ENCODE assay signal across 20 cellular contexts in genomic region chr22:26075233-26075632, GRCh38.
A peak's percentile ranks its signal among the peaks of the same experiment; 100 is the strongest.
DNase-seq lines count a peak whose midpoint lies in the region; ATAC-seq, FAIRE-seq and TF ChIP-seq lines count a peak whose summit lies in the region.
"Had no signal": no experiment of that assay in that cellular context is flagged by ENCODE, and none has a peak within 500 bp of the region (broad histone marks: within the 10 kb centered on the region; RNA-seq: fewer than 3 reads in every experiment).

No MANE protein-coding gene starts in this region.

- no TSS peak for BruUV-seq in GM12878 (replicated peaks; lab: Mats Ljungman, UMichigan)

- SMC1A ChIA-PET in GM12878 (lab: Charles Lee; ENCODE audit: uncharacterized antibody, unreplicated experiment): no interaction called here

- no peaks in the 10 kb centered on the region for H3K36me3 Mint-ChIP-seq in activated CD4-positive, alpha-beta T cell treated with anti-CD3 and anti-CD28 coated beads for 36 hours (ENCODE audit: low read depth)
- H3K36me3 Mint-ChIP-seq: CD8-positive, alpha-beta T cell had no signal

- RAD21 ChIA-PET in GM12878 (lab: Charles Lee; ENCODE audit: unreplicated experiment): no interaction called here

- CTCF ChIA-PET in activated CD4-positive, alpha-beta T cell treated with anti-CD3 and anti-CD28 coated beads for 36 hours (lab: Charles Lee): no interaction called here
- CTCF ChIA-PET in GM12878 (lab: Yijun Ruan, JAX): no interaction called here

- intact Hi-C loops in activated CD4-positive, alpha-beta T cell treated with anti-CD3 and anti-CD28 coated beads for 36 hours (cut with DNase I, micrococcal nuclease): no loop called here
- intact Hi-C loops in GM12878 (cut with micrococcal nuclease; ENCODE audit: unreplicated experiment): no loop called here

- H3K4me3 ChIP-seq in GM12865 (ENCODE audit: low read depth, low read length): no peak overlapping the region
- no peak overlapping the region for H3K4me3 ChIP-seq in GM12878
- H3K4me3 ChIP-seq: A549; BLaER1 treated with 17β-estradiol and CSF1 and Interleukin-3, amounts not matched to agents 10 nM and 100 nM had no signal

- no peak overlapping the region for H3K4me2 ChIP-seq in GM12878 (ENCODE audit: control insufficient read depth, insufficient read depth)
- H3K4me2 ChIP-seq: A549; BLaER1 treated with 17β-estradiol and CSF1 and Interleukin-3, amounts not matched to agents 10 nM and 100 nM had no signal

- TF ChIP-seq CTCF in GM12865 (IDR thresholded peaks at IDR 0.05; ENCODE audit: insufficient read depth, low read depth, low read length, missing control alignments) (no peak), GM12878 (IDR thresholded peaks at IDR 0.05 in 2 of 3, conservative IDR thresholded peaks at IDR 0.05 in 1 of 3; ENCODE audit: control insufficient read depth in 2 of 3, extremely low read depth in 1 of 3, insufficient read depth in 1 of 3, low read depth in 3 of 3, low read length in 3 of 3) (no peak)

- H4K20me1 ChIP-seq in GM12878 (ENCODE audit: control insufficient read depth, insufficient read depth): no peaks in the 10 kb centered on the region
- H4K20me1 ChIP-seq: BLaER1 treated with 17β-estradiol and CSF1 and Interleukin-3, amounts not matched to agents 10 nM and 100 nM had no signal

- peaks cover 11% of the 10 kb centered on the region for H3K27me3 Mint-ChIP-seq in activated CD4-positive, alpha-beta T cell treated with anti-CD3 and anti-CD28 coated beads for 36 hours

- H3K27ac Mint-ChIP-seq in activated CD4-positive, alpha-beta T cell treated with anti-CD3 and anti-CD28 coated beads for 36 hours: no peak overlapping the region
- H3K27ac Mint-ChIP-seq: B cell; CD4-positive, alpha-beta T cell; CD8-positive, alpha-beta T cell had no signal

- no peak for DNase-seq in activated CD4-positive, alpha-beta T cell treated with anti-CD3 and anti-CD28 coated beads for 36 hours
- no peak for DNase-seq in activated CD4-positive, alpha-beta T cell treated with anti-CD3 and anti-CD28 coated beads, Interleukin-2, amount 50 U/mL, for 48 hours
- DNase-seq in GM12865 (ENCODE audit: low read depth) (peak; percentile 8), GM12878 (ENCODE audit: low read depth, low spot score) (no peak), 8988T (no peak)
- DNase-seq: AML-193; Caco-2; Calu3; CD4-positive, alpha-beta T cell; CD8-positive, alpha-beta T cell; DMS79 treated with DMSO at 0.1 percent for 48 hours; GF-D8 had no signal

- no peaks in the 10 kb centered on the region for H3K27me3 ChIP-seq in GM12878 (replicated peaks in 1 of 2; ENCODE audit: control insufficient read depth in 2 of 2, insufficient read depth in 2 of 2, low read length in 1 of 2)
- H3K27me3 ChIP-seq: BLaER1 treated with 17β-estradiol and CSF1 and Interleukin-3, amounts not matched to agents 10 nM and 100 nM had no signal

- H3K4me1 Mint-ChIP-seq in activated CD4-positive, alpha-beta T cell treated with anti-CD3 and anti-CD28 coated beads for 36 hours: no peaks in the 10 kb centered on the region
- H3K4me1 Mint-ChIP-seq: B cell had no signal

- TF ChIP-seq POLR2A in GM12878 (IDR thresholded peaks at IDR 0.05; ENCODE audit: low read depth, low read length): no peak

- ATAC-seq in activated CD4-positive, alpha-beta T cell treated with anti-CD3 and anti-CD28 coated beads for 36 hours: peak; percentile 26
- ATAC-seq in GM12878: no peak
- ATAC-seq: A549; CD8-positive, alpha-beta T cell had no signal

- POLR2A ChIA-PET in activated CD4-positive, alpha-beta T cell treated with anti-CD3 and anti-CD28 coated beads for 36 hours (lab: Charles Lee): no interaction called here
- POLR2A ChIA-PET in GM12878 (lab: Charles Lee): no interaction called here

- no peaks in the 10 kb centered on the region for H3K4me1 ChIP-seq in GM12878 (ENCODE audit: control insufficient read depth, insufficient read depth, low read length)
- H3K4me1 ChIP-seq: A549; BLaER1 treated with 17β-estradiol and CSF1 and Interleukin-3, amounts not matched to agents 10 nM and 100 nM; Caco-2 had no signal

- in situ Hi-C loops in GM12878 (cut with MboI): no loop called here

- H3K9me3 ChIP-seq in GM12878 (replicated peaks; ENCODE audit: control insufficient read depth, insufficient read depth, low read length): no peaks in the 10 kb centered on the region
- H3K9me3 ChIP-seq: A549; BLaER1 treated with 17β-estradiol and CSF1 and Interleukin-3, amounts not matched to agents 10 nM and 100 nM; Caco-2 had no signal

- no peak for TF ChIP-seq RAD21 in GM12878 (IDR thresholded peaks at IDR 0.05; ENCODE audit: insufficient read depth, low read depth, low read length)

- H3K9ac ChIP-seq in GM12878 (ENCODE audit: control insufficient read depth, insufficient read depth, low read length): no peak overlapping the region
- H3K9ac ChIP-seq: BLaER1 treated with 17β-estradiol and CSF1 and Interleukin-3, amounts not matched to agents 10 nM and 100 nM had no signal

- FAIRE-seq in GM12878 (lab: Jason Lieb, UNC): no peak
- FAIRE-seq: A549, D721Med, G401.6, GM12891, GM19239 had no signal

- H3K27ac ChIP-seq in GM12878 (ENCODE audit: control insufficient read depth, insufficient read depth): no peak overlapping the region
- H3K27ac ChIP-seq: A549; BLaER1 treated with 17β-estradiol and CSF1 and Interleukin-3, amounts not matched to agents 10 nM and 100 nM; C4-2B had no signal

- no peaks in the 10 kb centered on the region for H3K36me3 ChIP-seq in GM12878 (ENCODE audit: control insufficient read depth in 2 of 2, insufficient read depth in 2 of 2, low read length in 1 of 2)
- H3K36me3 ChIP-seq: BLaER1 treated with 17β-estradiol and CSF1 and Interleukin-3, amounts not matched to agents 10 nM and 100 nM had no signal

- TF ChIP-seq EP300 in GM12878 (IDR thresholded peaks at IDR 0.05; ENCODE audit: borderline replicate concordance in 1 of 2, control insufficient read depth in 1 of 2, low read depth in 2 of 2, low read length in 2 of 2): no peak

- H3K79me2 ChIP-seq in GM12878 (ENCODE audit: control insufficient read depth, insufficient read depth, low read length): no peaks in the 10 kb centered on the region

- no peak overlapping the region for H3K4me3 Mint-ChIP-seq in activated CD4-positive, alpha-beta T cell treated with anti-CD3 and anti-CD28 coated beads for 36 hours
- H3K4me3 Mint-ChIP-seq: B cell; CD4-positive, alpha-beta T cell; CD8-positive, alpha-beta T cell had no signal

- 0% methylated on average over 1 of the region's 1 CpG for WGBS in GM12878 (ENCODE audit: insufficient coverage, insufficient replicate concordance, low lambda C conversion rate, missing lambda C conversion rate)

- H3K9me3 Mint-ChIP-seq in activated CD4-positive, alpha-beta T cell treated with anti-CD3 and anti-CD28 coated beads for 36 hours (ENCODE audit: low read depth): no peaks in the 10 kb centered on the region

- H2AFZ ChIP-seq in GM12878 (ENCODE audit: control insufficient read depth, low read depth, low read length): no peak overlapping the region

TF ChIP-seq in GM12878, 131 proteins besides CTCF, POLR2A, EP300 and RAD21:
- no peak for TF ChIP-seq BMI1 (IDR thresholded peaks at IDR 0.05; ENCODE audit: borderline replicate concordance)
- no peak for TF ChIP-seq HDGF (IDR thresholded peaks at IDR 0.05)
- 0 out of 2 replicates have a peak, but pooled peaks have one; percentile 38 for TF ChIP-seq CREB1 (IDR thresholded peaks at IDR 0.05; ENCODE audit: low read depth)
- 0 out of 2 replicates have a peak, but pooled peaks have one; percentile 28 for TF ChIP-seq CREM (IDR thresholded peaks at IDR 0.05; ENCODE audit: low read depth)
